11 cellular contexts compared by ENCODE assay signal in genomic region chr2:9547272-9547991, GRCh38. TPM values are rescaled to one million over a fixed set of nuclear protein-coding genes. Genes with fewer than 3 reads are reported as not detected.
DNase-seq lines count a peak whose midpoint lies in the region; ATAC-seq and TF ChIP-seq lines count a peak whose summit lies in the region.
"Had no signal": no experiment of that assay in that cellular context is flagged by ENCODE, and none has a peak within 500 bp of the region (broad histone marks: within the 10 kb centered on the region; RNA-seq: fewer than 3 reads in every experiment).

No MANE protein-coding gene starts in this region.

- H3K9me2 ChIP-seq in GM23338 (ENCODE audit: insufficient read depth) = no peaks in the 10 kb centered on the region

- no peak overlapping the region for H2BK120ac ChIP-seq in mesenchymal stem cell (ENCODE audit: low read depth, low read length)

- no peak overlapping the region for H3K9ac ChIP-seq in mesenchymal stem cell (ENCODE audit: low read length)

- H3K4me1 ChIP-seq in GM23338 (ENCODE audit: insufficient read depth) = peaks cover 8% of the 10 kb centered on the region
- peaks cover 19% of the 10 kb centered on the region for H3K4me1 ChIP-seq in mesenchymal stem cell (ENCODE audit: control insufficient read depth, insufficient read depth, low read depth, low read length)

- H3F3A ChIP-seq in GM23338 (replicated peaks; ENCODE audit: low read depth) = no peaks in the 10 kb centered on the region

- no peak overlapping the region for H2AK5ac ChIP-seq in mesenchymal stem cell (ENCODE audit: low read length, severe bottlenecking)

- no peaks in the 10 kb centered on the region for H3K27me3 ChIP-seq in AG04450 (ENCODE audit: control insufficient read depth, insufficient read depth, low read length)
- no peaks in the 10 kb centered on the region for H3K27me3 ChIP-seq in GM23338 (ENCODE audit: insufficient read depth)
- H3K27me3 ChIP-seq in mesenchymal stem cell (ENCODE audit: control insufficient read depth in 1 of 2, insufficient read depth in 1 of 2, low read length in 2 of 2) = no peaks in the 10 kb centered on the region

- H3K79me1 ChIP-seq in mesenchymal stem cell (replicated peaks; ENCODE audit: low read length, poor library complexity, severe bottlenecking) = peaks cover 3% of the 10 kb centered on the region

- no peak overlapping the region for H3K23ac ChIP-seq in mesenchymal stem cell (ENCODE audit: low read length in 2 of 2)

- no peak overlapping the region; the same call in 2 of the 3 replicates for H3K4me3 Mint-ChIP-seq in GM23338
- no peak overlapping the region for H3K4me3 Mint-ChIP-seq in activated naive CD8-positive, alpha-beta T cell treated with anti-CD3 and anti-CD28 coated beads for 36 hours

- no peaks in the 10 kb centered on the region for H3K27me3 Mint-ChIP-seq in GM23338 (ENCODE audit: insufficient read depth, low read depth, poor library complexity)
- no peaks in the 10 kb centered on the region for H3K27me3 Mint-ChIP-seq in activated naive CD8-positive, alpha-beta T cell treated with anti-CD3 and anti-CD28 coated beads for 36 hours

- no peaks in the 10 kb centered on the region for H3K9me3 Mint-ChIP-seq in GM23338
- no peaks in the 10 kb centered on the region for H3K9me3 Mint-ChIP-seq in activated naive CD8-positive, alpha-beta T cell treated with anti-CD3 and anti-CD28 coated beads for 36 hours

- no peak overlapping the region for H2BK5ac ChIP-seq in mesenchymal stem cell (ENCODE audit: low read depth, low read length, poor library complexity, severe bottlenecking)

- TF ChIP-seq CTCF in AG04450 (IDR thresholded peaks at IDR 0.05; ENCODE audit: low read depth, low read length) = no peak
- no peak for TF ChIP-seq CTCF in GM23338 (conservative IDR thresholded peaks at IDR 0.05; ENCODE audit: low read depth in 2 of 2)

- no peak overlapping the region for H3K4ac ChIP-seq in mesenchymal stem cell (ENCODE audit: low read depth in 1 of 2, low read length in 2 of 2)

- no peaks in the 10 kb centered on the region for H3K9me3 ChIP-seq in AG04450 (ENCODE audit: control insufficient read depth, insufficient read depth, low read length)
- no peaks in the 10 kb centered on the region for H3K9me3 ChIP-seq in mesenchymal stem cell (ENCODE audit: control insufficient read depth, low read length)
- H3K9me3 ChIP-seq: thoracic aorta had no signal

- H3K36me3 Mint-ChIP-seq in GM23338 (ENCODE audit: low read depth) = no peaks in the 10 kb centered on the region
- peaks cover 4% of the 10 kb centered on the region for H3K36me3 Mint-ChIP-seq in activated naive CD8-positive, alpha-beta T cell treated with anti-CD3 and anti-CD28 coated beads for 36 hours

- DNase-seq in AG04450 (ENCODE audit: low read depth, low spot score) = no peak
- DNase-seq in GM23338 (ENCODE audit: low spot score) = peak; percentile 24
- DNase-seq in activated naive CD8-positive, alpha-beta T cell treated with anti-CD3 and anti-CD28 coated beads for 36 hours = no peak
- DNase-seq in mesenchymal stem cell = peak; percentile 83
- no peak for DNase-seq in OCI-M2 (lab: John Stamatoyannopoulos, UW; ENCODE audit: unreplicated experiment)
- DNase-seq in cerebellum (ENCODE audit: low spot score) = no peak
- DNase-seq: activated gamma-delta T cell, NCI-H524 had no signal

- H4K8ac ChIP-seq in mesenchymal stem cell (ENCODE audit: low read length) = no peak overlapping the region

- H4K20me1 ChIP-seq in GM23338 (replicated peaks; ENCODE audit: insufficient read depth) = peaks cover 20% of the 10 kb centered on the region; the same call in 1 of the 2 replicates

- ATAC-seq in GM23338 (peak; percentile 65), GM21447 (IDR thresholded peaks at IDR 0.05; ENCODE audit: unreplicated experiment) (no peak), HG03095 (IDR thresholded peaks at IDR 0.05; ENCODE audit: unreplicated experiment) (no peak)

- peak overlapping the region; percentile 51 for H3K27ac Mint-ChIP-seq in GM23338
- peak overlapping the region; percentile 87 for H3K27ac Mint-ChIP-seq in activated naive CD8-positive, alpha-beta T cell treated with anti-CD3 and anti-CD28 coated beads for 36 hours

- H3K18ac ChIP-seq in mesenchymal stem cell (ENCODE audit: low read depth in 1 of 2, low read length in 2 of 2) = peak overlapping the region in 1 of 2 experiments; percentile 77

- H3K14ac ChIP-seq in mesenchymal stem cell (ENCODE audit: low read length in 2 of 2) = peak overlapping the region in 1 of 2 experiments; percentile 11

- peaks cover 29% of the 10 kb centered on the region for H3K4me1 Mint-ChIP-seq in GM23338
- peaks cover 59% of the 10 kb centered on the region for H3K4me1 Mint-ChIP-seq in activated naive CD8-positive, alpha-beta T cell treated with anti-CD3 and anti-CD28 coated beads for 36 hours

- POLR2A ChIA-PET in AG04450 (lab: Yijun Ruan, JAX) = no interaction called here

- CTCF ChIA-PET in AG04450 (lab: Charles Lee) = interaction anchor here (0.6 to 0.7 kb wide), 2 partner anchors 60 to 537 kb away, joined by 3 to 5 read pairs; no protein-coding TSS in a partner anchor

- no peak overlapping the region for H2BK12ac ChIP-seq in mesenchymal stem cell (ENCODE audit: low read length in 2 of 2)

- peaks cover 95% of the 10 kb centered on the region for H3K79me2 ChIP-seq in GM23338 (replicated peaks; ENCODE audit: insufficient read depth)

- no peak overlapping the region for H4K91ac ChIP-seq in mesenchymal stem cell (ENCODE audit: low read length)

- no peak overlapping the region for H3K4me2 ChIP-seq in GM23338
- H3K4me2 ChIP-seq in mesenchymal stem cell (ENCODE audit: low read length, poor library complexity, severe bottlenecking) = no peak overlapping the region

- no peak overlapping the region for H2BK15ac ChIP-seq in mesenchymal stem cell (ENCODE audit: low read depth, poor library complexity, severe bottlenecking)

- H2AFZ ChIP-seq in GM23338 (no peak overlapping the region), mesenchymal stem cell (ENCODE audit: low read depth, low read length) (no peak overlapping the region)

- 65% methylated on average over 3 of the region's 5 CpGs for WGBS in mesenchymal stem cell

- H3K27ac ChIP-seq in AG04450 (ENCODE audit: low read depth, low read length) (peak overlapping the region; percentile 43), GM23338 (ENCODE audit: low read depth) (no peak overlapping the region), mesenchymal stem cell (ENCODE audit: low read length, poor library complexity, severe bottlenecking) (peak overlapping the region; percentile 63)

- H3K36me3 ChIP-seq in GM23338 (ENCODE audit: insufficient read depth) = no peaks in the 10 kb centered on the region
- H3K36me3 ChIP-seq in mesenchymal stem cell (ENCODE audit: control insufficient read depth in 1 of 2, insufficient read depth in 2 of 2, low read depth in 1 of 2, low read length in 2 of 2) = no peaks in the 10 kb centered on the region
- H3K36me3 ChIP-seq: thoracic aorta had no signal

- H3K4me3 ChIP-seq in AG04450 (ENCODE audit: low read depth, low read length) = no peak overlapping the region
- H3K4me3 ChIP-seq in GM23338 = no peak overlapping the region
- H3K4me3 ChIP-seq in mesenchymal stem cell (ENCODE audit: insufficient read depth in 1 of 2, low read depth in 1 of 2, low read length in 2 of 2) = no peak overlapping the region
- H3K4me3 ChIP-seq: thoracic aorta had no signal

TF ChIP-seq in GM23338, 12 proteins besides CTCF, POLR2A, EP300 and RAD21:
- TF ChIP-seq POLR2AphosphoS5 (IDR thresholded peaks at IDR 0.05; ENCODE audit: low read depth) (no peak), EZH2phosphoT487 (IDR thresholded peaks at IDR 0.05; ENCODE audit: unreplicated experiment) (no peak), ETS1 (IDR thresholded peaks at IDR 0.05) (no peak), JUNB (IDR thresholded peaks at IDR 0.05; ENCODE audit: unreplicated experiment) (no peak), EZH2 (IDR thresholded peaks at IDR 0.05; ENCODE audit: low read depth, unreplicated experiment) (no peak), ZNF331 (CRISPR knock-in tag; IDR thresholded peaks at IDR 0.05; ENCODE audit: low read depth) (no peak), STAT1 (IDR thresholded peaks at IDR 0.05; ENCODE audit: unreplicated experiment) (no peak)

RNA-seq across cellular contexts. Expression of gene ADAM17, which starts 8.2 kb away (rescaled TPM):
- polyA plus RNA-seq in AG04450 (2011; rRNA removed) = 12.6 and 14.0 TPM in 2 replicates
- polyA minus RNA-seq in AG04450 (2011; rRNA and poly(A)+ RNA removed) = 15.4 and 22.2 TPM in 2 replicates
- 23.5 and 24.7 TPM in 2 replicates for total RNA-seq in GM23338 (2014; rRNA removed; shearing (Covaris generic))
- polyA plus RNA-seq in GM23338 (2016; fragmentation: Nextera tagmentation; extraction: Ambion mirVana) = 6.1 and 8.3 TPM in 2 replicates
- 10 to 100 TPM; 13.4 to 14.5 TPM for total RNA-seq in activated naive CD8-positive, alpha-beta T cell treated with anti-CD3 and anti-CD28 coated beads for 36 hours
- polyA plus RNA-seq in mesenchymal stem cell (2013, experiment 1 of 2) = 29.8 TPM
- 29.7 TPM for polyA plus RNA-seq in mesenchymal stem cell (2013, experiment 2 of 2)
- total RNA-seq in cerebellum = 33.4 TPM

Comparison
In these comparisons a context has a peak if more than half of its experiments do, and no peak if none do; other contexts are left out.
1. DNase-seq: peak in GM23338 (single experiment) and mesenchymal stem cell (single experiment); none in AG04450 (single experiment), activated naive CD8-positive, alpha-beta T cell treated with anti-CD3 and anti-CD28 coated beads for 36 hours (single experiment), OCI-M2 (single experiment) and cerebellum (single experiment).